ENCODE assay signal across 1 cellular context in genomic region chr1:228452194-228453021, GRCh38.
TF ChIP-seq lines count a peak whose summit lies in the region.

No MANE protein-coding gene starts in this region.

TF ChIP-seq in K562, 482 proteins besides CTCF, POLR2A, EP300 and RAD21 (continued from another document and continues in another):
- TF ChIP-seq HMGXB4 (CRISPR knock-in tag; IDR thresholded peaks at IDR 0.05) = peak; percentile 21; the same call in 1 of the 2 replicates
- TF ChIP-seq PKNOX1 (IDR thresholded peaks at IDR 0.05) = peak; percentile 41
- no peak for TF ChIP-seq ZNF655 (CRISPR knock-in tag; IDR thresholded peaks at IDR 0.05)
- no peak for TF ChIP-seq TGIF2 (CRISPR knock-in tag; IDR thresholded peaks at IDR 0.05)
- TF ChIP-seq DDX20 (tag; IDR thresholded peaks at IDR 0.05; ENCODE audit: low read depth) = no peak
- no peak; the same call in 1 of the 2 replicates for TF ChIP-seq ZNF407 (IDR thresholded peaks at IDR 0.05; ENCODE audit: low read depth)
- no peak for TF ChIP-seq FOXJ2 (tag; IDR thresholded peaks at IDR 0.05)
- no peak for TF ChIP-seq ZNF263 (CRISPR knock-in tag; IDR thresholded peaks at IDR 0.05; ENCODE audit: borderline replicate concordance)
- TF ChIP-seq MBD2 (IDR thresholded peaks at IDR 0.05; ENCODE audit: borderline replicate concordance, low read depth) = no peak; the same call in 1 of the 2 replicates
- no peak for TF ChIP-seq NONO (IDR thresholded peaks at IDR 0.05; ENCODE audit: low read depth in 2 of 2, low read length in 1 of 2)
- TF ChIP-seq JUNB (CRISPR knock-in tag; conservative IDR thresholded peaks at IDR 0.05) = peak; percentile 56
- no peak for TF ChIP-seq E2F8 (IDR thresholded peaks at IDR 0.05; ENCODE audit: low read depth, partially characterized antibody)
- peak; percentile 96 for TF ChIP-seq TFAP4 (CRISPR knock-in tag; IDR thresholded peaks at IDR 0.05; ENCODE audit: borderline replicate concordance)
- TF ChIP-seq PYGO2 (tag; IDR thresholded peaks at IDR 0.05) = peak; percentile 29; the same call in 1 of the 2 replicates
- TF ChIP-seq MXI1 (IDR thresholded peaks at IDR 0.05; ENCODE audit: low read depth, low read length) = no peak
- 0 out of 4 replicates have a peak, but pooled peaks of 1 of the 2 experiments have one; percentile 29 for TF ChIP-seq TEAD1 (CRISPR knock-in tag; IDR thresholded peaks at IDR 0.05)
- no peak for TF ChIP-seq U2AF2 (optimal IDR thresholded peaks at IDR 0.05; ENCODE audit: low read depth, low read length)
- TF ChIP-seq ZNF316 (IDR thresholded peaks at IDR 0.05) = peak; percentile 90
- no peak for TF ChIP-seq SRSF7 (optimal IDR thresholded peaks at IDR 0.05; ENCODE audit: low read depth, low read length)
- TF ChIP-seq CHCHD3 (CRISPR knock-in tag; IDR thresholded peaks at IDR 0.05) = no peak
- peak; percentile 44; the same call in 1 of the 2 replicates for TF ChIP-seq TCF3 (CRISPR knock-in tag; IDR thresholded peaks at IDR 0.05)
- no peak for TF ChIP-seq ZNF217 (CRISPR knock-in tag; IDR thresholded peaks at IDR 0.05)
- peak; percentile 74 for TF ChIP-seq POLR2AphosphoS5 (IDR thresholded peaks at IDR 0.05; ENCODE audit: control insufficient read depth, insufficient read depth, low read depth, low read length)
- no peak for TF ChIP-seq ZC3H8 (IDR thresholded peaks at IDR 0.05)
- peak; percentile 68 for TF ChIP-seq CBFA2T2 (conservative IDR thresholded peaks at IDR 0.05)
- peak; percentile 93; the same call in 1 of the 2 replicates for TF ChIP-seq ZBTB7A (IDR thresholded peaks at IDR 0.05; ENCODE audit: borderline replicate concordance, control insufficient read depth, low read depth, low read length)
- 0 out of 2 replicates have a peak, but pooled peaks have one; percentile 26 for TF ChIP-seq REST (CRISPR knock-in tag; IDR thresholded peaks at IDR 0.05; ENCODE audit: low read depth)
- TF ChIP-seq ETS1 (conservative IDR thresholded peaks at IDR 0.05; ENCODE audit: control insufficient read depth, low read depth, low read length) = no peak; the same call in 1 of the 2 replicates
- no peak for TF ChIP-seq IRF9 (tag; IDR thresholded peaks at IDR 0.05)
- peak; percentile 79 for TF ChIP-seq NFE2 (IDR thresholded peaks at IDR 0.05; ENCODE audit: low read depth)
- peak; percentile 94 for TF ChIP-seq NR2C2 (CRISPR knock-in tag; IDR thresholded peaks at IDR 0.05)
- peak; percentile 97 for TF ChIP-seq NR2C2 (tag; IDR thresholded peaks at IDR 0.05)
- TF ChIP-seq ZNF224 (CRISPR knock-in tag; IDR thresholded peaks at IDR 0.05) = no peak
- no peak for TF ChIP-seq FOXJ3 (CRISPR knock-in tag; IDR thresholded peaks at IDR 0.05)
